In the genomic region with DNA sequence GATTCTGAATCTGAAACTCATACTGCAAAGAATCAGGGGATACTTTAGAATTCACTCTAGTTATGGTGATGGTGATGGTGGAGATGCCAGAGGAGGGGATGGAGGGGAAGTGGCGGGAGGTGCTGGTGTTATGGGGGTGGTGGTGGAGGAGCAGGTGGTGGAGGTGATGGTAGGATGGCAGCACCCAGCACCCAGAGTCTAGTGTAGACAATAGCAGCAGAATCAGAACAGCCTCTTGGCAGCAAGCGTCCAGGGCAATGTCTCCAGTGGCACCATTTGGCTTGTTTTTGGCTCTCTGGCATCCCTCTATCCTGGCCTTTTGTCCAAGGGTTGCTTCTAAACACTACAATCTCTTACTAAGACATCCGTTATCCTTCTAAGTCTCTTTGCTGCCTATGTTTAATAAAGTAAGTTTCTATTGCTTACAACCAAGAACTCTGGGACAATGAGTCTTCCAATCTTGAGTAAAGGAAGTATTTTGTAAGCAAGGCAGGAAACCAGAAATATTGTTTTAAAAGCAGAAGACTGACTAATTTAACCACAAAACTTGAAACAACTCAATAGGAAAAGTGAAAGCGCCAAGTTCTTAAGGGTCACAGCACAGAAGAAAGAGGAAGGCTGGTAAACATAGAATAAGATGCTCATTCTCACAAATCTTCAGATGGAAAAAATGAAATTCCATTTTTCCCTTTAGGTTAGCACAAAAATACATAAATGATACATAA, we compare ENCODE assay signal across 13 cellular contexts. TPM values are rescaled to one million over a fixed set of nuclear protein-coding genes. Genes with fewer than 3 reads are reported as not detected.
A peak's percentile ranks its signal among the peaks of the same experiment; 100 is the strongest.
DNase-seq lines count a peak whose midpoint lies in the region; ATAC-seq and TF ChIP-seq lines count a peak whose summit lies in the region.
"Had no signal": no experiment of that assay in that cellular context is flagged by ENCODE, and none has a peak within 500 bp of the region (broad histone marks: within the 10 kb centered on the region; RNA-seq: fewer than 3 reads in every experiment).

No MANE protein-coding gene starts in this region.

- no peaks in the 10 kb centered on the region for H3K36me3 ChIP-seq in HUES6 (ENCODE audit: control insufficient read depth, insufficient read depth, low read length)
- H3K36me3 ChIP-seq in endodermal cell (ENCODE audit: control insufficient read depth, insufficient read depth, low read length): no peaks in the 10 kb centered on the region
- H3K36me3 ChIP-seq: prostate gland had no signal

- H3K4me1 Mint-ChIP-seq in CD4-positive, alpha-beta T cell (ENCODE audit: low read depth): peaks cover 87% of the 10 kb centered on the region
- H3K4me1 Mint-ChIP-seq in activated CD4-positive, alpha-beta memory T cell treated with anti-CD3 and anti-CD28 coated beads, Interleukin-2, amount 10 ng/mL, durations not matched to agents 7 days and 5 days: peaks cover 39% of the 10 kb centered on the region
- H3K4me1 Mint-ChIP-seq in memory B cell (peaks cover 47% of the 10 kb centered on the region), type B pancreatic cell (ENCODE audit: unreplicated experiment) (peaks cover 11% of the 10 kb centered on the region), endodermal cell (no peaks in the 10 kb centered on the region)

- H3K27ac ChIP-seq in CD4-positive, alpha-beta T cell (ENCODE audit: low read depth, low read length): peak overlapping the region; percentile 59
- H3K27ac ChIP-seq in HUES6 (ENCODE audit: low read depth, low read length): peak overlapping the region; percentile 61; the same call in 1 of the 2 replicates
- H3K27ac ChIP-seq in endodermal cell (ENCODE audit: low read depth, low read length): no peak overlapping the region
- H3K27ac ChIP-seq: body of pancreas, KMS-11, prostate gland had no signal

- intact Hi-C loops in CD4-positive, alpha-beta T cell (cut with DNase I, micrococcal nuclease): loop anchor here (1.0 to 5.0 kb wide), 3 partner anchors 50 to 90 kb away; no protein-coding TSS in a partner anchor

- POLR2A ChIA-PET in CD4-positive, alpha-beta T cell (lab: Charles Lee): interaction anchor here (0.6 kb wide), 1 partner anchor 187 kb away, joined by 3 read pairs; no protein-coding TSS in a partner anchor
- POLR2A ChIA-PET in activated CD4-positive, alpha-beta memory T cell treated with anti-CD3 and anti-CD28 coated beads, Interleukin-2, amount 10 ng/mL, durations not matched to agents 7 days and 5 days (lab: Charles Lee): no interaction called here

- H3K9ac ChIP-seq in HUES6 (ENCODE audit: low read length): no peak overlapping the region
- H3K9ac ChIP-seq in endodermal cell (ENCODE audit: extremely low read depth, low read length, poor library complexity, severe bottlenecking): no peak overlapping the region
- H3K9ac ChIP-seq: KMS-11 had no signal

- peak; percentile 71 for ATAC-seq in CD4-positive, alpha-beta T cell (ENCODE audit: poor library complexity)
- peak; percentile 40 for ATAC-seq in memory B cell (ENCODE audit: low read depth)
- ATAC-seq: body of pancreas had no signal

- H3K27ac Mint-ChIP-seq in CD4-positive, alpha-beta T cell: peak overlapping the region; percentile 93
- peak overlapping the region; percentile 70 for H3K27ac Mint-ChIP-seq in activated CD4-positive, alpha-beta memory T cell treated with anti-CD3 and anti-CD28 coated beads, Interleukin-2, amount 10 ng/mL, durations not matched to agents 7 days and 5 days
- H3K27ac Mint-ChIP-seq in memory B cell: peak overlapping the region; percentile 87
- H3K27ac Mint-ChIP-seq in type B pancreatic cell: no peak overlapping the region
- no peak overlapping the region for H3K27ac Mint-ChIP-seq in endodermal cell

- WGBS in endodermal cell (ENCODE audit: insufficient coverage in 1 of 2, insufficient read length in 1 of 2), 2 experiments: 94 to 100% methylated on average over 2 to 4 of the region's 4 CpGs

- no peaks in the 10 kb centered on the region for H3K9me3 ChIP-seq in CD4-positive, alpha-beta T cell (ENCODE audit: control insufficient read depth, low read length)
- H3K9me3 ChIP-seq in HUES6 (ENCODE audit: control insufficient read depth, insufficient read depth, low read depth, low read length): no peaks in the 10 kb centered on the region
- no peaks in the 10 kb centered on the region for H3K9me3 ChIP-seq in endodermal cell (ENCODE audit: control insufficient read depth, low read length)
- H3K9me3 ChIP-seq: body of pancreas, prostate gland had no signal

- H3K4me3 ChIP-seq in HUES6 (ENCODE audit: low read depth, low read length) (no peak overlapping the region), endodermal cell (ENCODE audit: low read length) (no peak overlapping the region)
- H3K4me3 ChIP-seq: body of pancreas, prostate gland had no signal

- peak overlapping the region; percentile 45 for H3K4me3 Mint-ChIP-seq in CD4-positive, alpha-beta T cell
- no peak overlapping the region for H3K4me3 Mint-ChIP-seq in activated CD4-positive, alpha-beta memory T cell treated with anti-CD3 and anti-CD28 coated beads, Interleukin-2, amount 10 ng/mL, durations not matched to agents 7 days and 5 days
- peak overlapping the region; percentile 31 for H3K4me3 Mint-ChIP-seq in memory B cell
- no peak overlapping the region for H3K4me3 Mint-ChIP-seq in type B pancreatic cell
- no peak overlapping the region for H3K4me3 Mint-ChIP-seq in endodermal cell

- H3K36me3 Mint-ChIP-seq in CD4-positive, alpha-beta T cell (ENCODE audit: low read depth): no peaks in the 10 kb centered on the region
- no peaks in the 10 kb centered on the region for H3K36me3 Mint-ChIP-seq in activated CD4-positive, alpha-beta memory T cell treated with anti-CD3 and anti-CD28 coated beads, Interleukin-2, amount 10 ng/mL, durations not matched to agents 7 days and 5 days (ENCODE audit: low read depth)
- H3K36me3 Mint-ChIP-seq in memory B cell (no peaks in the 10 kb centered on the region), type B pancreatic cell (no peaks in the 10 kb centered on the region), endodermal cell (ENCODE audit: low read depth) (no peaks in the 10 kb centered on the region)

- no peaks in the 10 kb centered on the region for H3K9me3 Mint-ChIP-seq in CD4-positive, alpha-beta T cell
- H3K9me3 Mint-ChIP-seq in activated CD4-positive, alpha-beta memory T cell treated with anti-CD3 and anti-CD28 coated beads, Interleukin-2, amount 10 ng/mL, durations not matched to agents 7 days and 5 days: no peaks in the 10 kb centered on the region
- H3K9me3 Mint-ChIP-seq in memory B cell (no peaks in the 10 kb centered on the region), type B pancreatic cell (no peaks in the 10 kb centered on the region), endodermal cell (no peaks in the 10 kb centered on the region)

- no peaks in the 10 kb centered on the region for H3K27me3 Mint-ChIP-seq in CD4-positive, alpha-beta T cell
- no peaks in the 10 kb centered on the region for H3K27me3 Mint-ChIP-seq in activated CD4-positive, alpha-beta memory T cell treated with anti-CD3 and anti-CD28 coated beads, Interleukin-2, amount 10 ng/mL, durations not matched to agents 7 days and 5 days
- H3K27me3 Mint-ChIP-seq in memory B cell (no peaks in the 10 kb centered on the region), type B pancreatic cell (peaks cover 3% of the 10 kb centered on the region), endodermal cell (ENCODE audit: insufficient read depth) (no peaks in the 10 kb centered on the region)

- H3K4me1 ChIP-seq in HUES6 (ENCODE audit: control insufficient read depth, insufficient read depth, low read length) (peaks cover 13% of the 10 kb centered on the region; the same call in 1 of the 2 replicates), endodermal cell (ENCODE audit: control insufficient read depth, insufficient read depth, low read length) (peaks cover 9% of the 10 kb centered on the region)
- H3K4me1 ChIP-seq: prostate gland had no signal

- H3K27me3 ChIP-seq in CD4-positive, alpha-beta T cell (ENCODE audit: control insufficient read depth, insufficient read depth, low read length): no peaks in the 10 kb centered on the region
- no peaks in the 10 kb centered on the region for H3K27me3 ChIP-seq in HUES6 (ENCODE audit: control insufficient read depth, insufficient read depth, low read length)
- H3K27me3 ChIP-seq in endodermal cell (ENCODE audit: control insufficient read depth, insufficient read depth, low read length, poor library complexity, severe bottlenecking): no peaks in the 10 kb centered on the region
- H3K27me3 ChIP-seq: body of pancreas had no signal

- CTCF ChIA-PET in CD4-positive, alpha-beta T cell (lab: Charles Lee): no interaction called here
- CTCF ChIA-PET in activated CD4-positive, alpha-beta memory T cell treated with anti-CD3 and anti-CD28 coated beads, Interleukin-2, amount 10 ng/mL, durations not matched to agents 7 days and 5 days (lab: Charles Lee): no interaction called here

- DNase-seq in CD4-positive, alpha-beta T cell: peak in 1 of 10 experiments; percentile 30
- DNase-seq in activated CD4-positive, alpha-beta memory T cell treated with anti-CD3 and anti-CD28 coated beads, Interleukin-2, amount 10 ng/mL, durations not matched to agents 7 days and 5 days: no peak
- DNase-seq in memory B cell (ENCODE audit: low spot score in 2 of 2): peak in 1 of 2 donors; percentile 11
- DNase-seq in type B pancreatic cell (ENCODE audit: extremely low spot score, unreplicated experiment): no peak
- DNase-seq in endodermal cell: no peak
- no peak for DNase-seq in mucosa of gallbladder (ENCODE audit: low spot score)
- no peak for DNase-seq in DMS 273 treated with DMSO at 0.1 percent for 48 hours (lab: John Stamatoyannopoulos, UW)
- DNase-seq: body of pancreas; stimulated activated CD8-positive, alpha-beta memory T cell treated with anti-CD3 and anti-CD28 coated beads, Interleukin-4, amount 100 ng/mL, for 48 hours had no signal

- no peak for TF ChIP-seq CTCF in CD4-positive, alpha-beta T cell (IDR thresholded peaks at IDR 0.05)
- TF ChIP-seq CTCF in type B pancreatic cell (conservative IDR thresholded peaks at IDR 0.05): no peak
- no peak for TF ChIP-seq CTCF in endodermal cell (conservative IDR thresholded peaks at IDR 0.05)

RNA-seq across cellular contexts. Expression of a gene that starts 42.4 kb away (rescaled TPM):
- under 1 TPM; 0.16 to 0.22 TPM for total RNA-seq in CD4-positive, alpha-beta T cell
- not detected for total RNA-seq in activated CD4-positive, alpha-beta memory T cell treated with anti-CD3 and anti-CD28 coated beads, Interleukin-2, amount 10 ng/mL, durations not matched to agents 7 days and 5 days
- 0.57 and 46.8 TPM in 2 replicates for total RNA-seq in type B pancreatic cell (ENCODE audit: low replicate concordance)
- not detected for total RNA-seq in endodermal cell
- polyA plus RNA-seq in endodermal cell (2013, experiment 1 of 2): 12.8 TPM
- 8.9 TPM for polyA plus RNA-seq in endodermal cell (2013, experiment 2 of 2)
- total RNA-seq in mucosa of gallbladder: 0.52 TPM
- total RNA-seq: SK-MEL-5 had no signal

Comparison
In these comparisons a context has a peak if more than half of its experiments do, and no peak if none do; other contexts are left out.
1. H3K27ac Mint-ChIP-seq: peak in CD4-positive, alpha-beta T cell (single experiment), activated CD4-positive, alpha-beta memory T cell treated with anti-CD3 and anti-CD28 coated beads, Interleukin-2, amount 10 ng/mL, durations not matched to agents 7 days and 5 days (single experiment) and memory B cell (single experiment); none in type B pancreatic cell (single experiment) and endodermal cell (single experiment).
2. H3K4me3 Mint-ChIP-seq: peak in CD4-positive, alpha-beta T cell (single experiment) and memory B cell (single experiment); none in activated CD4-positive, alpha-beta memory T cell treated with anti-CD3 and anti-CD28 coated beads, Interleukin-2, amount 10 ng/mL, durations not matched to agents 7 days and 5 days (single experiment), type B pancreatic cell (single experiment) and endodermal cell (single experiment).